21 cellular contexts compared by ENCODE assay signal in the genomic region with DNA sequence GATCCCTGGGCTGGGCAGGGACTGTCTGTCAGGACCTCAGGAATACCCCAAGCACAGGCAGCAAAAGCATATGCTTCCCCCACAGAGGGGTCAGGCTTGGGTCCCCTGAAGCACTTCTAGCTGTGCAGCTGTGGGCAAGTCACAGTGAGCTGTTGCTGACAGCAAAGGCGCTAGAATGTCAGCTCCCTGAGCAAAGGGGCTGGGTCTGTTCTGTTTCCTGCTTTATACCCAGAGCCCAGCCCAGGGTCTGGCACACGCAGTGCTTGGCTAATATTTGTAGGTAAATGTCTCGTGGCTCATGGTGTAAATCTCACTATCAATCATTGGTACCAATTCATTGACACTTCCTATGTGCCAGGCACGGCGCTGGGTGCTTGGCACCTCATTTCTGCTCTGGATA. TPM values are rescaled to one million over a fixed set of nuclear protein-coding genes. Genes with fewer than 3 reads are reported as not detected.
DNase-seq lines count a peak whose midpoint lies in the region; TF ChIP-seq lines count a peak whose summit lies in the region.
"Had no signal": no experiment of that assay in that cellular context is flagged by ENCODE, and none has a peak within 500 bp of the region (broad histone marks: within the 10 kb centered on the region; RNA-seq: fewer than 3 reads in every experiment).

No MANE protein-coding gene starts in this region.

- H3K4me1 Mint-ChIP-seq in mesothelial cell of epicardium: peaks cover 27% of the 10 kb centered on the region
- H3K4me1 Mint-ChIP-seq: CD4-positive, CD25-positive, alpha-beta regulatory T cell had no signal

- DNase-seq in NCI-H82 (lab: John Stamatoyannopoulos, UW): peak; percentile 31
- no peak for DNase-seq in NCI-H82 treated with DMSO at 0.1 percent for 48 hours (lab: John Stamatoyannopoulos, UW; ENCODE audit: unreplicated experiment)
- DNase-seq in RWPE1 (ENCODE audit: low spot score): no peak
- DNase-seq in mesothelial cell of epicardium (ENCODE audit: low spot score in 2 of 2, unreplicated experiment in 2 of 2): no peak
- peak; percentile 85 for DNase-seq in stomach
- no peak for DNase-seq in T-helper 1 cell
- DNase-seq in NCI-H2227 treated with DMSO at 0.1 percent for 48 hours (lab: John Stamatoyannopoulos, UW): no peak
- DNase-seq in kidney glomerular epithelial cell (lab: John Stamatoyannopoulos, UW): no peak
- DNase-seq: 8988T; CD4-positive, CD25-positive, alpha-beta regulatory T cell; DMS79; HFFc6; KG1; NCI-H1092 treated with DMSO at 0.1 percent for 48 hours; NCI-H187 treated with DMSO at 0.1 percent for 48 hours; NCI-H2171; RPMI8226 had no signal

- no peak overlapping the region for H3K4me3 ChIP-seq in stomach

- no peaks in the 10 kb centered on the region for H3K36me3 Mint-ChIP-seq in mesothelial cell of epicardium
- H3K36me3 Mint-ChIP-seq: CD4-positive, CD25-positive, alpha-beta regulatory T cell had no signal

- POLR2A ChIA-PET in RWPE1 (lab: Yijun Ruan, JAX; ENCODE audit: low non-redundant PET): no interaction called here

- peak in 1 of 4 donors; percentile 45 for TF ChIP-seq POLR2A in stomach (IDR thresholded peaks at IDR 0.05)

- H3K4me3 Mint-ChIP-seq in mesothelial cell of epicardium: no peak overlapping the region
- H3K4me3 Mint-ChIP-seq: CD4-positive, CD25-positive, alpha-beta regulatory T cell; HFFc6 had no signal

- H3K27me3 Mint-ChIP-seq in mesothelial cell of epicardium (ENCODE audit: low read depth): no peaks in the 10 kb centered on the region

- TF ChIP-seq CTCF in RWPE1 (conservative IDR thresholded peaks at IDR 0.05; ENCODE audit: low read depth) (no peak), mesothelial cell of epicardium (IDR thresholded peaks at IDR 0.05; ENCODE audit: unreplicated experiment) (no peak), stomach (IDR thresholded peaks at IDR 0.05) (no peak)

- H3K27me3 ChIP-seq in stomach: no peaks in the 10 kb centered on the region

- peak overlapping the region; percentile 53 for H3K27ac ChIP-seq in RWPE1
- peak overlapping the region; percentile 79 to 87 (median 83) for H3K27ac ChIP-seq in stomach
- H3K27ac ChIP-seq: HL-60 had no signal

- 28 to 76% (median 39%) methylated on average over 5 of the region's 5 CpGs for WGBS in stomach, 5 donors

- no peaks in the 10 kb centered on the region for H3K9me3 Mint-ChIP-seq in mesothelial cell of epicardium
- H3K9me3 Mint-ChIP-seq: CD4-positive, CD25-positive, alpha-beta regulatory T cell; HFFc6 had no signal

- CTCF ChIA-PET in RWPE1 (lab: Yijun Ruan, JAX): no interaction called here

- intact Hi-C loops in stomach (cut with DNase I; ENCODE audit: low total_unique reads): no loop called here

- no peaks in the 10 kb centered on the region for H3K9me3 ChIP-seq in stomach

- no peaks in the 10 kb centered on the region for H3K36me3 ChIP-seq in stomach

- H3K27ac Mint-ChIP-seq in mesothelial cell of epicardium: peak overlapping the region; percentile 49
- H3K27ac Mint-ChIP-seq: CD4-positive, CD25-positive, alpha-beta regulatory T cell; HFFc6 had no signal

- TF ChIP-seq EP300 in stomach (IDR thresholded peaks at IDR 0.05): no peak

- peaks cover 24 to 64% (median 56%) of the 10 kb centered on the region in 4 donors for H3K4me1 ChIP-seq in stomach

RNA-seq across cellular contexts. Expression of gene MPRIP, which starts 16.6 kb away (rescaled TPM):
- total RNA-seq in mesothelial cell of epicardium: 224 to 228 TPM (median 225 TPM) in 3 replicates
- total RNA-seq in stomach: 100 to 1,000 TPM; 145 to 518 (median 261) TPM
- polyA plus RNA-seq in stomach: 100 to 1,000 TPM in 2 of 3 donors, 10 to 100 TPM in 1; 80.2 to 123 (median 114) TPM

RNA-seq across cellular contexts. Expression of gene TNFRSF13B, which starts 53.7 kb away (rescaled TPM):
- total RNA-seq in mesothelial cell of epicardium: not detected in 3 replicates
- under 1 TPM in 1 of 5 donors, not detected in 4; 0.37 TPM for total RNA-seq in stomach
- polyA plus RNA-seq in stomach: 1 to 10 TPM in 2 of 3 donors, under 1 TPM in 1; 0.25 to 1.8 (median 1.8) TPM
- total RNA-seq: H1, HFFc6, M059J, NCI-H460 had no signal
- polyA plus RNA-seq: H1 had no signal

Comparison
In these comparisons a context has a peak if more than half of its experiments do, and no peak if none do; other contexts are left out.
1. DNase-seq: peak in NCI-H82 (single experiment) and stomach (single experiment); none in NCI-H82 treated with DMSO at 0.1 percent for 48 hours (single experiment), RWPE1 (single experiment), mesothelial cell of epicardium (0 of 2), T-helper 1 cell (0 of 5), NCI-H2227 treated with DMSO at 0.1 percent for 48 hours (single experiment) and kidney glomerular epithelial cell (single experiment).